In genomic region chr19:23560051-23560450, GRCh38 we compare ENCODE assay signal across 29 cellular contexts.
"Had no signal": no experiment of that assay in that cellular context is flagged by ENCODE, and none has a peak within 500 bp of the region (broad histone marks: within the 10 kb centered on the region; RNA-seq: fewer than 3 reads in every experiment).

No MANE protein-coding gene starts in this region.

- ATAC-seq: effector memory CD8-positive, alpha-beta T cell; esophagus mucosa; foreskin keratinocyte; gastrocnemius medialis; gastroesophageal sphincter; heart left ventricle; heart right ventricle had no signal

- H3K9me3 ChIP-seq: colonic mucosa, esophagus muscularis mucosa, esophagus squamous epithelium, gastrocnemius medialis, gastroesophageal sphincter had no signal

- H3K27me3 ChIP-seq: colonic mucosa, dorsolateral prefrontal cortex, esophagus muscularis mucosa, esophagus squamous epithelium, foreskin keratinocyte, gastrocnemius medialis, gastroesophageal sphincter, heart left ventricle, heart right ventricle had no signal

- H3K36me3 ChIP-seq: colonic mucosa, esophagus muscularis mucosa, esophagus squamous epithelium, gastrocnemius medialis, gastroesophageal sphincter, heart left ventricle, heart right ventricle had no signal

- H3K4me1 Mint-ChIP-seq: endodermal cell had no signal

- H3K4me3 Mint-ChIP-seq: dendritic cell treated with granulocyte-macrophage colony-stimulating factor and Interleukin-4, amounts not matched to agents 40 ng/mL and 50 ng/mL, for 4 days; effector memory CD8-positive, alpha-beta T cell; endodermal cell had no signal

- H3K27ac Mint-ChIP-seq: dendritic cell treated with granulocyte-macrophage colony-stimulating factor and Interleukin-4, amounts not matched to agents 40 ng/mL and 50 ng/mL, for 4 days; effector memory CD8-positive, alpha-beta T cell; endodermal cell had no signal

- H3K4me1 ChIP-seq: colonic mucosa, esophagus muscularis mucosa, esophagus squamous epithelium, gastrocnemius medialis, gastroesophageal sphincter, heart left ventricle, heart right ventricle had no signal

- DNase-seq: colonic mucosa; cortex of kidney; dermis blood vessel endothelial cell; dorsolateral prefrontal cortex; effector CD4-positive, alpha-beta T cell; effector CD8-positive, alpha-beta T cell; effector memory CD4-positive, alpha-beta T cell; effector memory CD8-positive, alpha-beta T cell; endodermal cell; erythroblast; esophagus squamous epithelium; foreskin fibroblast; foreskin keratinocyte; foreskin melanocyte; gastrocnemius medialis; glutamatergic neuron; head of caudate nucleus; heart left ventricle; heart right ventricle had no signal

- FAIRE-seq: colon, endometrium, endothelial cell of umbilical vein, frontal cortex had no signal

- H3K4me3 ChIP-seq: colonic mucosa, coronary artery, dorsolateral prefrontal cortex, esophagus muscularis mucosa, esophagus squamous epithelium, gastrocnemius medialis, gastroesophageal sphincter, heart left ventricle, heart right ventricle had no signal

- H3K27ac ChIP-seq: colonic mucosa, coronary artery, dorsolateral prefrontal cortex, epithelial cell of prostate, esophagus muscularis mucosa, esophagus squamous epithelium, foreskin keratinocyte, gastrocnemius medialis, gastroesophageal sphincter, heart left ventricle, heart right ventricle had no signal

- H3K27me3 Mint-ChIP-seq: dendritic cell treated with granulocyte-macrophage colony-stimulating factor and Interleukin-4, amounts not matched to agents 40 ng/mL and 50 ng/mL, for 4 days; effector memory CD8-positive, alpha-beta T cell had no signal
